Comparison of ENCODE assay signal across 11 cellular contexts in the genomic region with DNA sequence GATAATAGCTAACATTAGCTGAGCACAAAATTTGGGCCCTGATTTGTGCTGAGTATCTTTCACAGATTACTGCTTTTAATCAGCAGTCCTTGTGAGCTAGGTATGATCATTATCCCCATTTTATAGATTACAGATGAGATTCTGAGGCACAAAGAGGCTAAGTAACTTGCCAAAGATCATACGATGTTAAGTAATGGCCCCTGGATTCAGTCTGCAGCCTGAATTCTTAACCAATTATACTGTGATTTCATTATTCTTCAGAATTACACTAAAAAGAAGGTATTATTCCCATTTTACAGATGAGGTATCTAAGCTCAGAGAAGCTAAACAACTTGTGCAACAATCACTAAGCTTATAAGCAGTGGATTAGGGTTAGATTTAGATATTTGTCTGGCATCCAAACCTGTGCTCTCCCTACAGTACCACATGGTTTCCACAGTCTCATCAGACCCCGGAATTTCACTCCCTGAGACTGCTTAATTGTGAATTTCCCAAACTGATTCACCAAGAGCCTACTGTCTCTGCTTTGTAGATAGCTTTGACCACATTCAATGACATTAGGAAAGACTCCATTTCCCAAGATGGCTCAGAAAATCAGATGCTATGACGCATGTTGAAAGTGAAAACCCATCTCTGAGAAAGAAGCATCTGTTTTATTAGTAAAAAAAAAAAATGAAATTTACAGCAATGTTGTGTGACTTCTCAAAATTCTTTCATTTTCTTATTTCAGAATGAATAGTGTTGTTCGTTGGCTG.
DNase-seq lines count a peak whose midpoint lies in the region; ATAC-seq, FAIRE-seq and TF ChIP-seq lines count a peak whose summit lies in the region.
"Had no signal": no experiment of that assay in that cellular context is flagged by ENCODE, and none has a peak within 500 bp of the region (broad histone marks: within the 10 kb centered on the region; RNA-seq: fewer than 3 reads in every experiment).

No MANE protein-coding gene starts in this region.

- H3K4me1 ChIP-seq in heart right ventricle = peaks cover 0 to 94% (median 76%) of the 10 kb centered on the region in 9 donors
- peaks cover 0 to 7% (median 1%) of the 10 kb centered on the region in 4 experiments; a peak in 6 of 7 replicates for H3K4me1 ChIP-seq in H1 (replicated peaks in 1 of 4; ENCODE audit: control insufficient read depth in 3 of 4, insufficient read depth in 4 of 4, low read length in 3 of 4)
- peaks cover 31% of the 10 kb centered on the region for H3K4me1 ChIP-seq in upper lobe of right lung

- peak overlapping the region in 7 of 10 donors; percentile 5 to 72 (median 59) for H3K27ac ChIP-seq in heart right ventricle
- no peak overlapping the region for H3K27ac ChIP-seq in H1 (ENCODE audit: low read depth, low read length)
- peak overlapping the region; percentile 0 for H3K27ac ChIP-seq in upper lobe of right lung
- H3K27ac ChIP-seq: C4-2B, lower lobe of right lung had no signal

- H3K4me3 ChIP-seq in heart right ventricle (no peak overlapping the region), H1 (ENCODE audit: extremely low read depth in 1 of 4, insufficient read depth in 2 of 4, low read depth in 3 of 4, low read length in 4 of 4) (no peak overlapping the region), upper lobe of right lung (no peak overlapping the region)
- H3K4me3 ChIP-seq: lower lobe of right lung had no signal

- H4K5ac ChIP-seq in H1 (ENCODE audit: insufficient read length, low read depth, low read length) = no peak overlapping the region

- no peak for TF ChIP-seq CTCF in heart right ventricle (IDR thresholded peaks at IDR 0.05)
- TF ChIP-seq CTCF in H1 (IDR thresholded peaks at IDR 0.05; ENCODE audit: control extremely low read depth in 1 of 3, insufficient read depth in 1 of 3, low read depth in 1 of 3, low read length in 3 of 3) = no peak
- TF ChIP-seq CTCF in upper lobe of right lung (IDR thresholded peaks at IDR 0.05) = no peak

- no peak for TF ChIP-seq EP300 in H1 (IDR thresholded peaks at IDR 0.05; ENCODE audit: borderline replicate concordance in 1 of 2, low read depth in 2 of 2, low read length in 2 of 2)

- H3K9ac ChIP-seq in H1 (replicated peaks in 1 of 4; ENCODE audit: extremely low read depth in 1 of 4, low read depth in 3 of 4, low read length in 3 of 4) = no peak overlapping the region

- no peak for ATAC-seq in heart right ventricle
- ATAC-seq in Right ventricle myocardium inferior = no peak
- peak; percentile 53 for ATAC-seq in HG02973 (IDR thresholded peaks at IDR 0.05; ENCODE audit: unreplicated experiment)
- ATAC-seq in upper lobe of right lung = no peak

- H2BK20ac ChIP-seq in H1 (ENCODE audit: low read length) = no peak overlapping the region

- H2BK120ac ChIP-seq in H1 (replicated peaks; ENCODE audit: low read depth, low read length) = no peak overlapping the region

- no peak overlapping the region for H4K8ac ChIP-seq in H1 (ENCODE audit: extremely low read depth, insufficient read depth, low read length)

- no peak overlapping the region; the same call in 1 of the 2 replicates for H3K18ac ChIP-seq in H1 (ENCODE audit: extremely low read depth, low read length)

- no peak for DNase-seq in heart right ventricle
- no peak for DNase-seq in Right ventricle myocardium inferior (ENCODE audit: missing footprints)
- no peak for DNase-seq in H1 (ENCODE audit: low read depth in 1 of 2, low spot score in 2 of 2)
- DNase-seq in upper lobe of right lung = no peak
- no peak for DNase-seq in cerebellar nuclear complex (lab: John Stamatoyannopoulos, UW)
- DNase-seq in DMS79 treated with DMSO at 0.1 percent for 48 hours (lab: John Stamatoyannopoulos, UW) = no peak
- DNase-seq in NCI-H2081 treated with DMSO at 0.1 percent for 48 hours (lab: John Stamatoyannopoulos, UW) = no peak
- DNase-seq: lower lobe of right lung; stimulated activated CD4-positive, alpha-beta T cell treated with anti-CD3 and anti-CD28 coated beads, Interleukin-4, amount 100 ng/mL, for 24 hours had no signal

- 65 to 77% methylated on average over 4 of the region's 4 CpGs for WGBS in heart right ventricle, 2 donors
- WGBS in H1 (ENCODE audit: extremely low coverage in 1 of 2, insufficient coverage in 1 of 2, insufficient read length in 1 of 2, insufficient replicate concordance in 2 of 2, low coverage in 1 of 2, low lambda C conversion rate in 2 of 2, missing lambda C conversion rate in 1 of 2), 2 experiments = 91% methylated on average over 4 of the region's 4 CpGs; no CpG with 5 or more reads in 1 of the 2 experiments

- H3K27me3 ChIP-seq in heart right ventricle (no peaks in the 10 kb centered on the region), H1 (replicated peaks in 1 of 4; ENCODE audit: control insufficient read depth in 3 of 4, extremely low read depth in 1 of 4, insufficient read depth in 3 of 4, low read length in 3 of 4) (no peaks in the 10 kb centered on the region), upper lobe of right lung (no peaks in the 10 kb centered on the region)

- CTCF ChIA-PET in H1 (lab: Charles Lee; ENCODE audit: partially characterized antibody) = interaction anchor here (0.7 to 4.8 kb wide), 4 partner anchors 49 to 123 kb away, joined by 3 to 42 read pairs (median 4); no protein-coding TSS in a partner anchor

- POLR2A ChIA-PET in H1 (lab: Charles Lee; ENCODE audit: partially characterized antibody) = interaction anchor here (0.6 kb wide), 1 partner anchor 8 kb away, joined by 3 read pairs; no protein-coding TSS in a partner anchor

- TF ChIP-seq RAD21 in H1 (IDR thresholded peaks at IDR 0.05 in 1 of 2, conservative IDR thresholded peaks at IDR 0.05 in 1 of 2; ENCODE audit: low read depth in 2 of 2, low read length in 2 of 2) = no peak

- no peaks in the 10 kb centered on the region for H3K23me2 ChIP-seq in H1 (ENCODE audit: low read depth, low read length)

- H2BK5ac ChIP-seq in H1 (ENCODE audit: low read depth, low read length) = no peak overlapping the region

- no peaks in the 10 kb centered on the region for H3K79me2 ChIP-seq in H1 (ENCODE audit: control insufficient read depth in 1 of 2, insufficient read depth in 2 of 2, low read length in 2 of 2)

- H2BK12ac ChIP-seq in H1 (ENCODE audit: low read depth, low read length) = no peak overlapping the region

- peak overlapping the region; percentile 51; the same call in 1 of the 2 replicates for H2AFZ ChIP-seq in H1 (ENCODE audit: low read length)

- H3K23ac ChIP-seq in H1 (ENCODE audit: insufficient read length) = no peak overlapping the region

- no peak overlapping the region for H3K56ac ChIP-seq in H1 (replicated peaks; ENCODE audit: insufficient read length, low read depth, low read length)

- no peaks in the 10 kb centered on the region for H3K9me3 ChIP-seq in heart right ventricle
- no peaks in the 10 kb centered on the region for H3K9me3 ChIP-seq in H1 (ENCODE audit: insufficient read depth in 2 of 2, low read depth in 1 of 2, low read length in 1 of 2)
- H3K9me3 ChIP-seq in upper lobe of right lung = no peaks in the 10 kb centered on the region
- H3K9me3 ChIP-seq: lower lobe of right lung had no signal

- H3K79me1 ChIP-seq in H1 (ENCODE audit: low read depth, low read length) = no peaks in the 10 kb centered on the region

- intact Hi-C loops in heart right ventricle (cut with DNase I) = loop anchor here in 5 of 10 donors (5.0 to 10.0 kb wide), 6 partner anchors 53 to 293 kb away; no protein-coding TSS in a partner anchor
- intact Hi-C loops in Right ventricle myocardium inferior (cut with DNase I) = loop anchor here (10.0 kb wide), 1 partner anchor 273 kb away; no protein-coding TSS in a partner anchor
- intact Hi-C loops in upper lobe of right lung (cut with DNase I) = no loop called here

- no peak overlapping the region for H4K91ac ChIP-seq in H1 (replicated peaks; ENCODE audit: insufficient read length, low read length)

- no peaks in the 10 kb centered on the region for H4K20me1 ChIP-seq in H1 (replicated peaks in 1 of 2; ENCODE audit: control insufficient read depth in 1 of 2, insufficient read depth in 2 of 2, low read length in 2 of 2)

- no peak overlapping the region for H2BK15ac ChIP-seq in H1 (ENCODE audit: low read length)

- H3K4me2 ChIP-seq in H1 (ENCODE audit: insufficient read depth in 1 of 2, low read depth in 2 of 2, low read length in 2 of 2) = no peak overlapping the region

- no peak for FAIRE-seq in H1 (lab: Jason Lieb, UNC)

- no peak overlapping the region for H3K4ac ChIP-seq in H1 (replicated peaks; ENCODE audit: insufficient read length, low read depth, low read length)

- H3K14ac ChIP-seq in H1 (ENCODE audit: insufficient read length) = no peak overlapping the region

- no peak for TF ChIP-seq POLR2A in H1 (IDR thresholded peaks at IDR 0.05; ENCODE audit: control extremely low read depth in 1 of 2, low read depth in 2 of 2, low read length in 2 of 2)

- H3K36me3 ChIP-seq in heart right ventricle (peaks cover 0 to 17% (median 0%) of the 10 kb centered on the region in 9 donors), H1 (ENCODE audit: control insufficient read depth in 2 of 4, insufficient read depth in 4 of 4, low read length in 3 of 4) (no peaks in the 10 kb centered on the region), upper lobe of right lung (no peaks in the 10 kb centered on the region)
- H3K36me3 ChIP-seq: lower lobe of right lung had no signal

- H2AK5ac ChIP-seq in H1 (ENCODE audit: low read depth, low read length) = no peak overlapping the region

TF ChIP-seq in H1, 55 proteins besides CTCF, POLR2A, EP300 and RAD21:
- TF ChIP-seq RBBP5 (IDR thresholded peaks at IDR 0.05; ENCODE audit: borderline replicate concordance, low read depth, low read length) = no peak
- no peak for TF ChIP-seq TBP (IDR thresholded peaks at IDR 0.05; ENCODE audit: low read depth, low read length)
- TF ChIP-seq SIN3A (conservative IDR thresholded peaks at IDR 0.05 in 1 of 2, IDR thresholded peaks at IDR 0.05 in 1 of 2; ENCODE audit: low read depth in 1 of 2, low read length in 2 of 2) = no peak
- no peak for TF ChIP-seq EGR1 (IDR thresholded peaks at IDR 0.05; ENCODE audit: borderline replicate concordance, low read depth, low read length)
- no peak for TF ChIP-seq POU5F1 (IDR thresholded peaks at IDR 0.05; ENCODE audit: low read depth, low read length)
- no peak for TF ChIP-seq HDAC2 (IDR thresholded peaks at IDR 0.05; ENCODE audit: borderline replicate concordance in 1 of 2, low read depth in 2 of 2, low read length in 2 of 2)
- no peak for TF ChIP-seq RFX5 (IDR thresholded peaks at IDR 0.05; ENCODE audit: borderline replicate concordance, low read depth, low read length)
- no peak for TF ChIP-seq JUND (IDR thresholded peaks at IDR 0.05; ENCODE audit: low read length)
- no peak for TF ChIP-seq FOSL1 (IDR thresholded peaks at IDR 0.05; ENCODE audit: insufficient read depth, low read depth, low read length)
- no peak for TF ChIP-seq NRF1 (IDR thresholded peaks at IDR 0.05; ENCODE audit: low read depth, low read length)
- no peak for TF ChIP-seq CHD2 (IDR thresholded peaks at IDR 0.05; ENCODE audit: low read length)
- no peak for TF ChIP-seq CEBPB (IDR thresholded peaks at IDR 0.05; ENCODE audit: low read depth, low read length)
- TF ChIP-seq TAF7 (optimal IDR thresholded peaks at IDR 0.05; ENCODE audit: borderline replicate concordance, low read depth, low read length) = no peak
- no peak for TF ChIP-seq KDM1A (IDR thresholded peaks at IDR 0.05; ENCODE audit: borderline replicate concordance, low read length)
- TF ChIP-seq CHD1 (IDR thresholded peaks at IDR 0.05; ENCODE audit: low read depth, low read length) = no peak
